Comparison of ENCODE assay signal across 8 cellular contexts in genomic region chr19:12669272-12670158, GRCh38. TPM values are rescaled to one million over a fixed set of nuclear protein-coding genes. Genes with fewer than 3 reads are reported as not detected.
DNase-seq lines count a peak whose midpoint lies in the region; ATAC-seq and TF ChIP-seq lines count a peak whose summit lies in the region.

No MANE protein-coding gene starts in this region.

- peaks cover 43% of the 10 kb centered on the region for H3K36me3 Mint-ChIP-seq in activated T-helper 2 cell treated with anti-CD3 and anti-CD28 coated beads, Interferon-gamma antibody, Interleukin-2, Interleukin-4, amounts not matched to agents 10 μg/mL and 5 μg/mL and 100 μg/mL, durations not matched to agents 14 hours and 24 hours and 36 hours (ENCODE audit: low read depth)
- peaks cover 7% of the 10 kb centered on the region for H3K36me3 Mint-ChIP-seq in natural killer cell treated with Interleukin-12 subunit alpha and Interleukin-12 subunit beta and Interleukin-15 and Interleukin-18, amount 100 ng/mL, for 72 hours

- peak overlapping the region; percentile 58 for H3K4me2 ChIP-seq in KMS-11

- peak overlapping the region; percentile 93 for H3K4me3 Mint-ChIP-seq in activated T-helper 2 cell treated with anti-CD3 and anti-CD28 coated beads, Interferon-gamma antibody, Interleukin-2, Interleukin-4, amounts not matched to agents 10 μg/mL and 5 μg/mL and 100 μg/mL, durations not matched to agents 14 hours and 24 hours and 36 hours (ENCODE audit: low read depth)
- peak overlapping the region; percentile 99 for H3K4me3 Mint-ChIP-seq in natural killer cell treated with Interleukin-12 subunit alpha and Interleukin-12 subunit beta and Interleukin-15 and Interleukin-18, amount 100 ng/mL, for 72 hours

- H3K4me1 Mint-ChIP-seq in activated T-helper 2 cell treated with anti-CD3 and anti-CD28 coated beads, Interferon-gamma antibody, Interleukin-2, Interleukin-4, amounts not matched to agents 10 μg/mL and 5 μg/mL and 100 μg/mL, durations not matched to agents 14 hours and 24 hours and 36 hours (ENCODE audit: low read depth), result peaks cover 38% of the 10 kb centered on the region
- peaks cover 45 to 52% of the 10 kb centered on the region in 2 donors for H3K4me1 Mint-ChIP-seq in natural killer cell treated with Interleukin-12 subunit alpha and Interleukin-12 subunit beta and Interleukin-15 and Interleukin-18, amount 100 ng/mL, for 72 hours (ENCODE audit: low read depth in 2 of 2)

- intact Hi-C loops in activated T-helper 2 cell treated with anti-CD3 and anti-CD28 coated beads, Interferon-gamma antibody, Interleukin-2, Interleukin-4, amounts not matched to agents 10 μg/mL and 5 μg/mL and 100 μg/mL, durations not matched to agents 14 hours and 24 hours and 36 hours (cut with micrococcal nuclease), result loop anchor here (1.0 kb wide), 4 partner anchors 12 to 118 kb away; partner anchors contain the start of genes DHPS, ZNF490, ZNF564 and ZNF791

- H3K27ac ChIP-seq in KMS-11, result peak overlapping the region; percentile 72

- H3K36me3 ChIP-seq in GM06990 (ENCODE audit: control insufficient read depth, insufficient read depth, low read length), result peaks cover 17% of the 10 kb centered on the region
- no peaks in the 10 kb centered on the region for H3K36me3 ChIP-seq in KMS-11 (ENCODE audit: insufficient read depth)

- TF ChIP-seq CTCF in GM06990 (IDR thresholded peaks at IDR 0.05; ENCODE audit: insufficient read depth, low read length, poor library complexity, severe bottlenecking) (no peak), KMS-11 (conservative IDR thresholded peaks at IDR 0.05; ENCODE audit: low read depth, low read length) (no peak), fibroblast of the aortic adventitia (IDR thresholded peaks at IDR 0.05; ENCODE audit: insufficient read depth, low read length) (no peak)

- ATAC-seq in natural killer cell treated with Interleukin-12 subunit alpha and Interleukin-12 subunit beta and Interleukin-15 and Interleukin-18, amount 100 ng/mL, for 72 hours, result peak; percentile 58 to 72
- peak; percentile 20 for ATAC-seq in stimulated activated naive CD8-positive, alpha-beta T cell treated with anti-CD3 and anti-CD28 coated beads, Interleukin-15, Interleukin-2, amounts not matched to agents 100 U/mL and 50 U/mL, for 24 hours
- ATAC-seq in HG02970 (IDR thresholded peaks at IDR 0.05; ENCODE audit: low FRiP score, unreplicated experiment), result no peak

- peak overlapping the region; percentile 63 for H3K9ac ChIP-seq in KMS-11

- 0 out of 2 replicates have a peak, but pooled peaks cover 6% of the 10 kb centered on the region for H3K79me2 ChIP-seq in KMS-11 (ENCODE audit: insufficient read depth, low read depth)

- no peaks in the 10 kb centered on the region for H3K9me3 Mint-ChIP-seq in activated T-helper 2 cell treated with anti-CD3 and anti-CD28 coated beads, Interferon-gamma antibody, Interleukin-2, Interleukin-4, amounts not matched to agents 10 μg/mL and 5 μg/mL and 100 μg/mL, durations not matched to agents 14 hours and 24 hours and 36 hours
- H3K9me3 Mint-ChIP-seq in natural killer cell treated with Interleukin-12 subunit alpha and Interleukin-12 subunit beta and Interleukin-15 and Interleukin-18, amount 100 ng/mL, for 72 hours, result no peaks in the 10 kb centered on the region

- H3K27ac Mint-ChIP-seq in activated T-helper 2 cell treated with anti-CD3 and anti-CD28 coated beads, Interferon-gamma antibody, Interleukin-2, Interleukin-4, amounts not matched to agents 10 μg/mL and 5 μg/mL and 100 μg/mL, durations not matched to agents 14 hours and 24 hours and 36 hours, result peak overlapping the region; percentile 100
- H3K27ac Mint-ChIP-seq in natural killer cell treated with Interleukin-12 subunit alpha and Interleukin-12 subunit beta and Interleukin-15 and Interleukin-18, amount 100 ng/mL, for 72 hours, result peak overlapping the region; percentile 100

- DNase-seq in GM06990 (ENCODE audit: extremely low read depth, insufficient read length) (peak; percentile 83), RPMI8226 (peak; percentile 86), fibroblast of the aortic adventitia (ENCODE audit: low read depth) (peak; percentile 91)
- peak; percentile 71 for DNase-seq in activated T-helper 2 cell treated with anti-CD3 and anti-CD28 coated beads, Interferon-gamma antibody, Interleukin-2, Interleukin-4, amounts not matched to agents 10 μg/mL and 5 μg/mL and 100 μg/mL, durations not matched to agents 14 hours and 24 hours and 36 hours (ENCODE audit: low spot score)
- DNase-seq in natural killer cell treated with Interleukin-12 subunit alpha and Interleukin-12 subunit beta and Interleukin-15 and Interleukin-18, amount 100 ng/mL, for 72 hours (ENCODE audit: low spot score), result peak; percentile 83
- DNase-seq in stimulated activated naive CD8-positive, alpha-beta T cell treated with anti-CD3 and anti-CD28 coated beads, Interleukin-15, Interleukin-2, amounts not matched to agents 100 U/mL and 50 U/mL, for 24 hours, result peak; percentile 79

- H3K4me3 ChIP-seq in GM06990 (replicated peaks; ENCODE audit: low read depth, low read length), result peak overlapping the region; percentile 84
- no peak overlapping the region for H3K4me3 ChIP-seq in KMS-11 (IDR thresholded peaks at IDR 0.05; ENCODE audit: insufficient read depth, low read depth, low read length)
- H3K4me3 ChIP-seq in fibroblast of the aortic adventitia (ENCODE audit: low read depth, low read length), result peak overlapping the region; percentile 94

- H3K4me1 ChIP-seq in KMS-11 (ENCODE audit: low read depth, poor library complexity, severe bottlenecking), result peaks cover 30% of the 10 kb centered on the region

- peak overlapping the region; percentile 62 for H2AFZ ChIP-seq in KMS-11 (ENCODE audit: low read depth)

- H3K27me3 ChIP-seq in GM06990 (replicated peaks; ENCODE audit: control insufficient read depth, insufficient read depth, low read length) (no peaks in the 10 kb centered on the region), KMS-11 (ENCODE audit: insufficient read depth, low read depth) (no peaks in the 10 kb centered on the region)

- no peaks in the 10 kb centered on the region for H4K20me1 ChIP-seq in KMS-11 (ENCODE audit: insufficient read depth)

- no peaks in the 10 kb centered on the region for H3K27me3 Mint-ChIP-seq in activated T-helper 2 cell treated with anti-CD3 and anti-CD28 coated beads, Interferon-gamma antibody, Interleukin-2, Interleukin-4, amounts not matched to agents 10 μg/mL and 5 μg/mL and 100 μg/mL, durations not matched to agents 14 hours and 24 hours and 36 hours (ENCODE audit: low read depth)
- no peaks in the 10 kb centered on the region for H3K27me3 Mint-ChIP-seq in natural killer cell treated with Interleukin-12 subunit alpha and Interleukin-12 subunit beta and Interleukin-15 and Interleukin-18, amount 100 ng/mL, for 72 hours

RNA-seq across cellular contexts. Expression of gene WDR83, which starts 2.9 kb away (rescaled TPM):
- total RNA-seq in activated T-helper 2 cell treated with anti-CD3 and anti-CD28 coated beads, Interferon-gamma antibody, Interleukin-2, Interleukin-4, amounts not matched to agents 10 μg/mL and 5 μg/mL and 100 μg/mL, durations not matched to agents 14 hours and 24 hours and 36 hours, result 23.1 and 23.7 TPM in 2 replicates
- total RNA-seq in fibroblast of the aortic adventitia (ENCODE audit: low replicate concordance), result 6.8 and 15.9 TPM in 2 replicates
- total RNA-seq in natural killer cell treated with Interleukin-12 subunit alpha and Interleukin-12 subunit beta and Interleukin-15 and Interleukin-18, amount 100 ng/mL, for 72 hours, result 10 to 100 TPM; 18.6 to 25.1 TPM

RNA-seq across cellular contexts. Expression of gene MAN2B1, which starts 3.0 kb away (rescaled TPM):
- 133 and 147 TPM in 2 replicates for total RNA-seq in activated T-helper 2 cell treated with anti-CD3 and anti-CD28 coated beads, Interferon-gamma antibody, Interleukin-2, Interleukin-4, amounts not matched to agents 10 μg/mL and 5 μg/mL and 100 μg/mL, durations not matched to agents 14 hours and 24 hours and 36 hours
- 16.8 and 38.2 TPM in 2 replicates for total RNA-seq in fibroblast of the aortic adventitia (ENCODE audit: low replicate concordance)
- 100 to 1,000 TPM; 135 to 199 TPM for total RNA-seq in natural killer cell treated with Interleukin-12 subunit alpha and Interleukin-12 subunit beta and Interleukin-15 and Interleukin-18, amount 100 ng/mL, for 72 hours

RNA-seq across cellular contexts. Expression of gene DHPS, which starts 12.2 kb away (rescaled TPM):
- 122 and 134 TPM in 2 replicates for total RNA-seq in activated T-helper 2 cell treated with anti-CD3 and anti-CD28 coated beads, Interferon-gamma antibody, Interleukin-2, Interleukin-4, amounts not matched to agents 10 μg/mL and 5 μg/mL and 100 μg/mL, durations not matched to agents 14 hours and 24 hours and 36 hours
- 38.3 and 46.2 TPM in 2 replicates for total RNA-seq in fibroblast of the aortic adventitia (ENCODE audit: low replicate concordance)
- total RNA-seq in natural killer cell treated with Interleukin-12 subunit alpha and Interleukin-12 subunit beta and Interleukin-15 and Interleukin-18, amount 100 ng/mL, for 72 hours, result 100 to 1,000 TPM; 127 to 148 TPM

RNA-seq across cellular contexts. Expression of gene GNG14, which starts 18.3 kb away (rescaled TPM):
- not detected in 2 replicates for total RNA-seq in activated T-helper 2 cell treated with anti-CD3 and anti-CD28 coated beads, Interferon-gamma antibody, Interleukin-2, Interleukin-4, amounts not matched to agents 10 μg/mL and 5 μg/mL and 100 μg/mL, durations not matched to agents 14 hours and 24 hours and 36 hours
- total RNA-seq in fibroblast of the aortic adventitia (ENCODE audit: low replicate concordance), result not detected in 2 replicates
- not detected for total RNA-seq in natural killer cell treated with Interleukin-12 subunit alpha and Interleukin-12 subunit beta and Interleukin-15 and Interleukin-18, amount 100 ng/mL, for 72 hours

RNA-seq across cellular contexts. Expression of gene FBXW9, which starts 26.9 kb away (rescaled TPM):
- 8.8 and 9.4 TPM in 2 replicates for total RNA-seq in activated T-helper 2 cell treated with anti-CD3 and anti-CD28 coated beads, Interferon-gamma antibody, Interleukin-2, Interleukin-4, amounts not matched to agents 10 μg/mL and 5 μg/mL and 100 μg/mL, durations not matched to agents 14 hours and 24 hours and 36 hours
- 7.2 and 8.9 TPM in 2 replicates for total RNA-seq in fibroblast of the aortic adventitia (ENCODE audit: low replicate concordance)
- total RNA-seq in natural killer cell treated with Interleukin-12 subunit alpha and Interleukin-12 subunit beta and Interleukin-15 and Interleukin-18, amount 100 ng/mL, for 72 hours, result 10 to 100 TPM in 1 of 2 donors, 1 to 10 TPM in 1; 5.6 to 15.4 TPM
